Comparison of ENCODE assay signal across 1 cellular context in the genomic region with DNA sequence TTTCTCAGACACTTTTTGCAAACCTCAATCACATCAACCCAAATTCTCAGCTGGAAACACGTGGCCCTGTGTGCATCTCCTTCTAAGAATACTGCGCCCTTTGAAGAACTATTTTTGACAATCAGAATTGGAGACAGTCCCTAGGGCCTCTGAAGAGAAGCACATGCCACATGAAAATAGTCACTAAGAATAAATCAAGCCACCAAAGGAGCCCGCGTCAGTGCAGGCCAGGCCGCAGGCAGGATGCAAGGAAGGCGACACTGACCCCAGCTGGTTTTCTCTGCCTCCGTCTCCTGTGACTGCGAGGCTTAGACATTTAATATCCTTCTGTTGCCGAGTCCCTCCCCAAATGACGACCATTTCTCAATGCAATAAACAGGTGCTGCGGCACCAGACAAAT.
TF ChIP-seq lines count a peak whose summit lies in the region.

No MANE protein-coding gene starts in this region.

TF ChIP-seq in GM23338, 12 proteins besides CTCF, POLR2A, EP300 and RAD21 (continued from another document):
- TF ChIP-seq, protein P1, sequence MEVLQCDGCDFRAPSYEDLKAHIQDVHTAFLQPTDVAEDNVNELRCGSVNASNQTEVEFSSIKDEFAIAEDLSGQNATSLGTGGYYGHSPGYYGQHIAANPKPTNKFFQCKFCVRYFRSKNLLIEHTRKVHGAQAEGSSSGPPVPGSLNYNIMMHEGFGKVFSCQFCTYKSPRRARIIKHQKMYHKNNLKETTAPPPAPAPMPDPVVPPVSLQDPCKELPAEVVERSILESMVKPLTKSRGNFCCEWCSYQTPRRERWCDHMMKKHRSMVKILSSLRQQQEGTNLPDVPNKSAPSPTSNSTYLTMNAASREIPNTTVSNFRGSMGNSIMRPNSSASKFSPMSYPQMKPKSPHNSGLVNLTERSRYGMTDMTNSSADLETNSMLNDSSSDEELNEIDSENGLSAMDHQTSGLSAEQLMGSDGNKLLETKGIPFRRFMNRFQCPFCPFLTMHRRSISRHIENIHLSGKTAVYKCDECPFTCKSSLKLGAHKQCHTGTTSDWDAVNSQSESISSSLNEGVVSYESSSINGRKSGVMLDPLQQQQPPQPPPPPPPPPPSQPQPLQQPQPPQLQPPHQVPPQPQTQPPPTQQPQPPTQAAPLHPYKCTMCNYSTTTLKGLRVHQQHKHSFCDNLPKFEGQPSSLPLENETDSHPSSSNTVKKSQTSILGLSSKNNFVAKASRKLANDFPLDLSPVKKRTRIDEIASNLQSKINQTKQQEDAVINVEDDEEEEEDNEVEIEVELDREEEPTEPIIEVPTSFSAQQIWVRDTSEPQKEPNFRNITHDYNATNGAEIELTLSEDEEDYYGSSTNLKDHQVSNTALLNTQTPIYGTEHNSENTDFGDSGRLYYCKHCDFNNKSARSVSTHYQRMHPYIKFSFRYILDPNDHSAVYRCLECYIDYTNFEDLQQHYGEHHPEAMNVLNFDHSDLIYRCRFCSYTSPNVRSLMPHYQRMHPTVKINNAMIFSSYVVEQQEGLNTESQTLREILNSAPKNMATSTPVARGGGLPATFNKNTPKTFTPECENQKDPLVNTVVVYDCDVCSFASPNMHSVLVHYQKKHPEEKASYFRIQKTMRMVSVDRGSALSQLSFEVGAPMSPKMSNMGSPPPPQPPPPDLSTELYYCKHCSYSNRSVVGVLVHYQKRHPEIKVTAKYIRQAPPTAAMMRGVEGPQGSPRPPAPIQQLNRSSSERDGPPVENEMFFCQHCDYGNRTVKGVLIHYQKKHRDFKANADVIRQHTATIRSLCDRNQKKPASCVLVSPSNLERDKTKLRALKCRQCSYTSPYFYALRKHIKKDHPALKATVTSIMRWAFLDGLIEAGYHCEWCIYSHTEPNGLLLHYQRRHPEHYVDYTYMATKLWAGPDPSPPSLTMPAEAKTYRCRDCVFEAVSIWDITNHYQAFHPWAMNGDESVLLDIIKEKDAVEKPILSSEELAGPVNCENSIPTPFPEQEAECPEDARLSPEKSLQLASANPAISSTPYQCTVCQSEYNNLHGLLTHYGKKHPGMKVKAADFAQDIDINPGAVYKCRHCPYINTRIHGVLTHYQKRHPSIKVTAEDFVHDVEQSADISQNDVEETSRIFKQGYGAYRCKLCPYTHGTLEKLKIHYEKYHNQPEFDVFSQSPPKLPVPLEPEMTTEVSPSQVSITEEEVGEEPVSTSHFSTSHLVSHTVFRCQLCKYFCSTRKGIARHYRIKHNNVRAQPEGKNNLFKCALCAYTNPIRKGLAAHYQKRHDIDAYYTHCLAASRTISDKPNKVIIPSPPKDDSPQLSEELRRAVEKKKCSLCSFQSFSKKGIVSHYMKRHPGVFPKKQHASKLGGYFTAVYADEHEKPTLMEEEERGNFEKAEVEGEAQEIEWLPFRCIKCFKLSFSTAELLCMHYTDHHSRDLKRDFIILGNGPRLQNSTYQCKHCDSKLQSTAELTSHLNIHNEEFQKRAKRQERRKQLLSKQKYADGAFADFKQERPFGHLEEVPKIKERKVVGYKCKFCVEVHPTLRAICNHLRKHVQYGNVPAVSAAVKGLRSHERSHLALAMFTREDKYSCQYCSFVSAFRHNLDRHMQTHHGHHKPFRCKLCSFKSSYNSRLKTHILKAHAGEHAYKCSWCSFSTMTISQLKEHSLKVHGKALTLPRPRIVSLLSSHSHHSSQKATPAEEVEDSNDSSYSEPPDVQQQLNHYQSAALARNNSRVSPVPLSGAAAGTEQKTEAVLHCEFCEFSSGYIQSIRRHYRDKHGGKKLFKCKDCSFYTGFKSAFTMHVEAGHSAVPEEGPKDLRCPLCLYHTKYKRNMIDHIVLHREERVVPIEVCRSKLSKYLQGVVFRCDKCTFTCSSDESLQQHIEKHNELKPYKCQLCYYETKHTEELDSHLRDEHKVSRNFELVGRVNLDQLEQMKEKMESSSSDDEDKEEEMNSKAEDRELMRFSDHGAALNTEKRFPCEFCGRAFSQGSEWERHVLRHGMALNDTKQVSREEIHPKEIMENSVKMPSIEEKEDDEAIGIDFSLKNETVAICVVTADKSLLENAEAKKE (CRISPR knock-in tag; IDR thresholded peaks at IDR 0.05) = no peak
- TF ChIP-seq EZH2 (IDR thresholded peaks at IDR 0.05; ENCODE audit: low read depth, unreplicated experiment) = no peak
- TF ChIP-seq JUNB (IDR thresholded peaks at IDR 0.05; ENCODE audit: unreplicated experiment) = no peak
- TF ChIP-seq EZH2phosphoT487 (IDR thresholded peaks at IDR 0.05; ENCODE audit: unreplicated experiment) = no peak
- TF ChIP-seq, protein P2, sequence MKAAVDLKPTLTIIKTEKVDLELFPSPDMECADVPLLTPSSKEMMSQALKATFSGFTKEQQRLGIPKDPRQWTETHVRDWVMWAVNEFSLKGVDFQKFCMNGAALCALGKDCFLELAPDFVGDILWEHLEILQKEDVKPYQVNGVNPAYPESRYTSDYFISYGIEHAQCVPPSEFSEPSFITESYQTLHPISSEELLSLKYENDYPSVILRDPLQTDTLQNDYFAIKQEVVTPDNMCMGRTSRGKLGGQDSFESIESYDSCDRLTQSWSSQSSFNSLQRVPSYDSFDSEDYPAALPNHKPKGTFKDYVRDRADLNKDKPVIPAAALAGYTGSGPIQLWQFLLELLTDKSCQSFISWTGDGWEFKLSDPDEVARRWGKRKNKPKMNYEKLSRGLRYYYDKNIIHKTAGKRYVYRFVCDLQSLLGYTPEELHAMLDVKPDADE (IDR thresholded peaks at IDR 0.05) = no peak
- TF ChIP-seq POLR2AphosphoS5 (IDR thresholded peaks at IDR 0.05; ENCODE audit: low read depth) = no peak
